In the genomic region with DNA sequence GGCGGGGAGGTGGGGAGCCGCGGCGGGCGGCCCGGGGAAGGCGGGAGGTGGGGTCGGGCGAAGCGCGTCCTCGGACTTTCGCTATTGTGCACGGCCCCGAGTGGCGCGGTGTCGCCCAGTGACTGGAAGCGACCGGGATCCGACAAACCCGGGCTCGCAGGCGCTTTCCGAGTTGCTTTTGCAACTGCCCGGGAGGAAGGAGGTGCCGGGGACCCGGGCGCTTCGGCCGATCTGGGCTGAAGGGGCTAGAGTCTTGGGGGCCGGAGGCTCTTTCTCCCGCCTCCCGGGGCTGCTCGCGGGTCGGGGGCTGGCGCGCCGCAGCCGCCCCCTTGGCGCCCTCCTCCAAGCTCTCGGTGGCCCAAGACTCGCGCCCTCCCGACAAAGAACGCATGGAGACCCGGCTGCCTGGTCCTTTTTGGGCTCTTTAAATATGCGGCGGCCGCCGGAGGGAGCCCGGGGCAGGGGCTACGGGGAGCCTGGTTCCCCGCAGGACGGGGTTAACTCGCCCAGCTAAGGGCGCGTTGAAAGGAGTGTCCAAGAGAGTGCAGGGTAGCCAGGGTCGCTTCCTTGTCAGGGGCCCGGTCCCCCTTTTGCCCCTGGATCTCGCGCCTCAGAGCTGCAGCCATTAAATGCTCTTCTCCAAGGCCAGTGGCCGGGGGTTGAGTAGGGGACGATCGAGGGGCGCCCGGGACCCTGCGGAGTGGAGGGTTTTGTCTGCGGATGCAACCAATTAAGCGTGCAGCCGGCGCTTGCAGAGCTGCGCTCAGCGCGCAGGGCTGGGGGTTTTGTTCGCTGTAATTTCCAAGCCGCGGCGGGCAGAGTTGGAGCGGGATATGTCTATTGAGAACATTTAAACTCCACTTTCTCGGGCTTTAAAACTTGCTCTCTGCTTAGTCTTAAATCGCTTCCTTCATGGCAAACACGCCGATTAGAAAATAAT, we compare ENCODE assay signal across 8 cellular contexts. TPM values are rescaled to one million over a fixed set of nuclear protein-coding genes. Genes with fewer than 3 reads are reported as not detected.
DNase-seq lines count a peak whose midpoint lies in the region; ATAC-seq lines count a peak whose summit lies in the region.

No MANE protein-coding gene starts in this region.

- H3K4me3 ChIP-seq in iPS-18c (ENCODE audit: insufficient read depth, low read depth, low read length), result peak overlapping the region; percentile 84
- H3K4me3 ChIP-seq in skeletal muscle tissue (ENCODE audit: low read length in 3 of 3), result peak overlapping the region; percentile 51 to 73 (median 67)

- H3K27ac ChIP-seq in skeletal muscle tissue (ENCODE audit: low read depth, low read length), result no peak overlapping the region

- ATAC-seq in HG03432 (IDR thresholded peaks at IDR 0.05; ENCODE audit: unreplicated experiment) (peak; percentile 37), GM18498 (IDR thresholded peaks at IDR 0.05; ENCODE audit: unreplicated experiment) (no peak), HG03175 (IDR thresholded peaks at IDR 0.05; ENCODE audit: unreplicated experiment) (no peak)

- H3K9ac ChIP-seq in skeletal muscle tissue (ENCODE audit: low read depth in 1 of 3, low read length in 3 of 3), result peak overlapping the region in 1 of 3 donors; percentile 45

- DNase-seq in CD1c-positive myeloid dendritic cell (ENCODE audit: extremely low spot score), result peak; percentile 27
- DNase-seq in amniotic epithelial cell (ENCODE audit: low read depth), result peak; percentile 59
- DNase-seq in NCI-H2171 (lab: John Stamatoyannopoulos, UW), result no peak

- no peaks in the 10 kb centered on the region for H3K9me3 ChIP-seq in iPS-18c (ENCODE audit: control insufficient read depth, insufficient read depth, low read length)
- H3K9me3 ChIP-seq in skeletal muscle tissue (ENCODE audit: control insufficient read depth in 3 of 3, low read length in 3 of 3), result no peaks in the 10 kb centered on the region

- no peaks in the 10 kb centered on the region for H3K36me3 ChIP-seq in skeletal muscle tissue (ENCODE audit: control insufficient read depth in 3 of 3, insufficient read depth in 3 of 3, low read length in 3 of 3)

- H3K4me1 ChIP-seq in skeletal muscle tissue (ENCODE audit: control insufficient read depth in 3 of 3, insufficient read depth in 3 of 3, low read length in 3 of 3), result peaks cover 25 to 29% (median 25%) of the 10 kb centered on the region in 3 donors

- H3K27me3 ChIP-seq in skeletal muscle tissue (ENCODE audit: control insufficient read depth in 3 of 3, insufficient read depth in 3 of 3, low read length in 3 of 3), result peaks cover 50 to 56% (median 54%) of the 10 kb centered on the region in 3 donors

RNA-seq across cellular contexts. Expression of a gene that starts 1.6 kb away (rescaled TPM):
- total RNA-seq in skeletal muscle tissue, result 2.1 TPM
